8 cellular contexts compared by ENCODE assay signal in genomic region chr14:60093088-60093487, GRCh38. TPM values are rescaled to one million over a fixed set of nuclear protein-coding genes. Genes with fewer than 3 reads are reported as not detected.
DNase-seq lines count a peak whose midpoint lies in the region; ATAC-seq and TF ChIP-seq lines count a peak whose summit lies in the region.

No MANE protein-coding gene starts in this region.

- H3K9me3 Mint-ChIP-seq in activated T-cell treated with anti-CD3 and anti-CD28 coated beads, Interleukin-2, amount 50 U/mL, for 24 hours: no peaks in the 10 kb centered on the region
- no peaks in the 10 kb centered on the region for H3K9me3 Mint-ChIP-seq in activated naive CD8-positive, alpha-beta T cell treated with anti-CD3 and anti-CD28 coated beads, Interleukin-2, amount 10 ng/mL, durations not matched to agents 7 days and 5 days

- H3K9me3 ChIP-seq in tibial nerve: no peaks in the 10 kb centered on the region

- peaks cover 49% of the 10 kb centered on the region for H3K4me1 Mint-ChIP-seq in activated T-cell treated with anti-CD3 and anti-CD28 coated beads, Interleukin-2, amount 50 U/mL, for 24 hours (ENCODE audit: low read depth)
- peaks cover 26% of the 10 kb centered on the region for H3K4me1 Mint-ChIP-seq in activated naive CD8-positive, alpha-beta T cell treated with anti-CD3 and anti-CD28 coated beads, Interleukin-2, amount 10 ng/mL, durations not matched to agents 7 days and 5 days

- TF ChIP-seq POLR2A in tibial nerve (IDR thresholded peaks at IDR 0.05): no peak

- peaks cover 57% of the 10 kb centered on the region for H3K36me3 Mint-ChIP-seq in activated T-cell treated with anti-CD3 and anti-CD28 coated beads, Interleukin-2, amount 50 U/mL, for 24 hours (ENCODE audit: low read depth)
- peaks cover 14% of the 10 kb centered on the region for H3K36me3 Mint-ChIP-seq in activated naive CD8-positive, alpha-beta T cell treated with anti-CD3 and anti-CD28 coated beads, Interleukin-2, amount 10 ng/mL, durations not matched to agents 7 days and 5 days

- TF ChIP-seq CTCF in kidney epithelial cell (IDR thresholded peaks at IDR 0.05; ENCODE audit: insufficient read depth, low read length, poor library complexity, severe bottlenecking): no peak
- no peak for TF ChIP-seq CTCF in tibial nerve (IDR thresholded peaks at IDR 0.05)

- H3K27me3 ChIP-seq in kidney epithelial cell (ENCODE audit: control insufficient read depth, insufficient read depth, low read length): no peaks in the 10 kb centered on the region
- H3K27me3 ChIP-seq in tibial nerve: no peaks in the 10 kb centered on the region

- TF ChIP-seq EP300 in tibial nerve (IDR thresholded peaks at IDR 0.05): no peak

- H3K36me3 ChIP-seq in kidney epithelial cell (ENCODE audit: control insufficient read depth, insufficient read depth, low read length) (no peaks in the 10 kb centered on the region), tibial nerve (peaks cover 0 to 11% (median 0%) of the 10 kb centered on the region in 3 donors)

- H3K27me3 Mint-ChIP-seq in activated T-cell treated with anti-CD3 and anti-CD28 coated beads, Interleukin-2, amount 50 U/mL, for 24 hours: no peaks in the 10 kb centered on the region
- H3K27me3 Mint-ChIP-seq in activated naive CD8-positive, alpha-beta T cell treated with anti-CD3 and anti-CD28 coated beads, Interleukin-2, amount 10 ng/mL, durations not matched to agents 7 days and 5 days: no peaks in the 10 kb centered on the region

- 8 to 12% methylated on average over 3 of the region's 3 CpGs for WGBS in tibial nerve, 2 donors

- peaks cover 0 to 39% (median 24%) of the 10 kb centered on the region in 4 donors for H3K4me1 ChIP-seq in tibial nerve

- H3K27ac Mint-ChIP-seq in activated T-cell treated with anti-CD3 and anti-CD28 coated beads, Interleukin-2, amount 50 U/mL, for 24 hours: peak overlapping the region; percentile 96
- H3K27ac Mint-ChIP-seq in activated naive CD8-positive, alpha-beta T cell treated with anti-CD3 and anti-CD28 coated beads, Interleukin-2, amount 10 ng/mL, durations not matched to agents 7 days and 5 days: peak overlapping the region; percentile 94

- POLR2A ChIA-PET in activated naive CD8-positive, alpha-beta T cell treated with anti-CD3 and anti-CD28 coated beads, Interleukin-2, amount 10 ng/mL, durations not matched to agents 7 days and 5 days (lab: Charles Lee): interaction anchor here (1.2 to 4.4 kb wide), 4 partner anchors 59 to 157 kb away, joined by 5 to 28 read pairs (median 8); partner anchors contain the start of gene PPM1A

- H3K27ac ChIP-seq in tibial nerve: peak overlapping the region; percentile 91 to 97 (median 95)

- peak overlapping the region; percentile 97 for H3K4me3 Mint-ChIP-seq in activated T-cell treated with anti-CD3 and anti-CD28 coated beads, Interleukin-2, amount 50 U/mL, for 24 hours
- peak overlapping the region; percentile 94 for H3K4me3 Mint-ChIP-seq in activated naive CD8-positive, alpha-beta T cell treated with anti-CD3 and anti-CD28 coated beads, Interleukin-2, amount 10 ng/mL, durations not matched to agents 7 days and 5 days

- no peak for DNase-seq in activated T-cell treated with anti-CD3 and anti-CD28 coated beads, Interleukin-2, amount 50 U/mL, for 24 hours
- DNase-seq in activated T-cell treated with anti-CD3 and anti-CD28 coated beads, Interleukin-2, amount 50 U/mL, for 1 hour: no peak
- no peak for DNase-seq in activated naive CD8-positive, alpha-beta T cell treated with anti-CD3 and anti-CD28 coated beads, Interleukin-2, amount 10 ng/mL, durations not matched to agents 7 days and 5 days
- DNase-seq in kidney epithelial cell (ENCODE audit: low read depth): no peak
- DNase-seq in tibial nerve (ENCODE audit: low spot score in 2 of 2): no peak
- DNase-seq in SK-N-DZ (ENCODE audit: low spot score): no peak
- DNase-seq in GOT3 (lab: John Stamatoyannopoulos, UW): no peak
- DNase-seq in NCI-H1436 treated with DMSO at 0.1 percent for 48 hours (lab: John Stamatoyannopoulos, UW): no peak

- ATAC-seq in activated naive CD8-positive, alpha-beta T cell treated with anti-CD3 and anti-CD28 coated beads, Interleukin-2, amount 10 ng/mL, durations not matched to agents 7 days and 5 days (ENCODE audit: low read depth): no peak

- H3K4me3 ChIP-seq in kidney epithelial cell (ENCODE audit: low read depth, low read length) (peak overlapping the region; percentile 97), tibial nerve (peak overlapping the region; percentile 57 to 73 (median 72))

RNA-seq across cellular contexts. Expression of gene PCNX4, which starts 1.4 kb away (rescaled TPM):
- 10 to 100 TPM; 34.4 to 35.5 TPM for total RNA-seq in activated naive CD8-positive, alpha-beta T cell treated with anti-CD3 and anti-CD28 coated beads, Interleukin-2, amount 10 ng/mL, durations not matched to agents 7 days and 5 days
- 83.4 and 96.8 TPM in 2 replicates for total RNA-seq in kidney epithelial cell
- total RNA-seq in tibial nerve: 10 to 100 TPM; 52.2 to 74.7 (median 62.9) TPM
- 79.0 and 87.1 TPM in 2 replicates for polyA plus RNA-seq in SK-N-DZ (2014; cell fraction: cytosol; rRNA removed)
- polyA plus RNA-seq in SK-N-DZ (2014; cell fraction: nucleus; rRNA removed): 74.6 and 128 TPM in 2 replicates
